Comparison of ENCODE assay signal across 8 cellular contexts in the genomic region with DNA sequence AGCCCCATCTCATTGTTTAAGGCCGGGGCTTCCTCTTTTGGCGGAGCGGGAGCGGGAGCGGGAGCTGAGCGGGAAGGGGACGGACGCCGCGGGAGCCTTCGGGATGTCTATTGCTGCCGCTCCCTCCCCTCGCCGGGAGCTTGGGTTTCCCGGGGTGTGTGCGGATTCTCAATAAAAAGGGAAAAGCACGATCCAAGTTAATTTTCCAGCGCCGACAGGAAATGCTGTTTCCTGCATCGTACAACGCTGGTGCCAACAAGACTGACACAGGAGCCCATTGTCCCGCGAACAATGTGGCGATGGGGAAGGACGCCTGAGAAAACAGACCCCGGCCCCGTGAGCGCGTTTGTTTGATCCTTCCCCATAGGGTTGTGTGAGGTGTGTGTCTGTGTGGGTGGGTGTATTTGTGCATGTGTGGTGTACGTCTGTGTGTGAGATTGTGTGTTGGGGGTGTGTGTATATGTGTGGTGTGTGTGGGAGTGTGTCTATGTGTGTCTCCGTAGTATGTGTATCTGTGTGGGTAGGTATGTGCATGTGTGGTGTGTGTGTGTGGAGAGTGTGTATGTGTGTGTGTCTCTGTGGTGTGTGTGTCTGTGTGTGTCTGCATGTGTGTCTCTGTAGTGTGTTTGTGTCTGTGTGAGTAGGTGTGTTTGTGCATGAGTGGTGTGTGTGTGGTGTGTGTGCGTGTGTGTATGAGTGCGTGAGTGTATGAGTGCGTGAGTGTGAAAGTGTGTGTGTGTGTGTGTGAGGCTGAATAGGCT. TPM values are rescaled to one million over a fixed set of nuclear protein-coding genes. Genes with fewer than 3 reads are reported as not detected.
DNase-seq lines count a peak whose midpoint lies in the region; ATAC-seq and TF ChIP-seq lines count a peak whose summit lies in the region.

No MANE protein-coding gene starts in this region.

- H3K27ac ChIP-seq in RWPE2 (ENCODE audit: poor library complexity, severe bottlenecking) (no peak overlapping the region), rectal smooth muscle tissue (ENCODE audit: low read depth, low read length) (no peak overlapping the region)
- H3K27ac ChIP-seq in CD4-positive, alpha-beta T cell (ENCODE audit: low read depth, low read length): no peak overlapping the region

- H3K36me3 Mint-ChIP-seq in CD4-positive, alpha-beta T cell (ENCODE audit: low read depth): no peaks in the 10 kb centered on the region

- TF ChIP-seq CTCF in RWPE2 (IDR thresholded peaks at IDR 0.05; ENCODE audit: poor library complexity, severe bottlenecking): no peak
- no peak for TF ChIP-seq CTCF in CD4-positive, alpha-beta T cell (IDR thresholded peaks at IDR 0.05)

- intact Hi-C loops in Right ventricle myocardium inferior (cut with DNase I): loop anchor here (5.0 kb wide), 1 partner anchor 209 kb away; no protein-coding TSS in a partner anchor
- intact Hi-C loops in CD4-positive, alpha-beta T cell (cut with DNase I, micrococcal nuclease): no loop called here

- peaks cover 44% of the 10 kb centered on the region for H3K27me3 ChIP-seq in RWPE2 (ENCODE audit: insufficient read depth, poor library complexity, severe bottlenecking)
- H3K27me3 ChIP-seq in rectal smooth muscle tissue (ENCODE audit: control insufficient read depth, insufficient read depth, low read length): peaks cover 14% of the 10 kb centered on the region
- peaks cover 65% of the 10 kb centered on the region for H3K27me3 ChIP-seq in CD4-positive, alpha-beta T cell (ENCODE audit: control insufficient read depth, insufficient read depth, low read length)

- no peak overlapping the region for H3K4me3 Mint-ChIP-seq in CD4-positive, alpha-beta T cell

- DNase-seq in RWPE2 (ENCODE audit: low spot score): no peak
- DNase-seq in Right ventricle myocardium inferior (ENCODE audit: missing footprints): peak; percentile 75
- no peak for DNase-seq in RKO (ENCODE audit: low spot score)
- no peak for DNase-seq in CD4-positive, alpha-beta T cell
- DNase-seq in activated T-cell treated with anti-CD3 and anti-CD28 coated beads, Interleukin-2, amount 50 U/mL, for 1 hour: no peak

- peaks cover 54% of the 10 kb centered on the region for H3K27me3 Mint-ChIP-seq in CD4-positive, alpha-beta T cell

- CTCF ChIA-PET in CD4-positive, alpha-beta T cell (lab: Charles Lee): no interaction called here

- H3K9me3 Mint-ChIP-seq in CD4-positive, alpha-beta T cell: no peaks in the 10 kb centered on the region

- H3K9me3 ChIP-seq in ES-I3 (ENCODE audit: control insufficient read depth, insufficient read depth, low read length) (peaks cover 3% of the 10 kb centered on the region; the same call in 1 of the 2 replicates), RWPE2 (ENCODE audit: severe bottlenecking) (no peaks in the 10 kb centered on the region)
- H3K9me3 ChIP-seq in CD4-positive, alpha-beta T cell (ENCODE audit: control insufficient read depth, low read length): peaks cover 5% of the 10 kb centered on the region

- H3K4me1 Mint-ChIP-seq in CD4-positive, alpha-beta T cell (ENCODE audit: low read depth): no peaks in the 10 kb centered on the region

- H3K4me3 ChIP-seq in RWPE2 (ENCODE audit: severe bottlenecking) (no peak overlapping the region), rectal smooth muscle tissue (ENCODE audit: low read length) (peak overlapping the region; percentile 53)

- no peaks in the 10 kb centered on the region for H3K36me3 ChIP-seq in ES-I3 (ENCODE audit: insufficient read depth, low read length)
- H3K36me3 ChIP-seq in RWPE2 (ENCODE audit: low read depth): no peaks in the 10 kb centered on the region
- no peaks in the 10 kb centered on the region for H3K36me3 ChIP-seq in rectal smooth muscle tissue (ENCODE audit: control insufficient read depth, insufficient read depth, low read length)

- H3K4me1 ChIP-seq in ES-I3 (ENCODE audit: insufficient read depth, low read length): peaks cover 9% of the 10 kb centered on the region
- no peaks in the 10 kb centered on the region for H3K4me1 ChIP-seq in RWPE2 (ENCODE audit: insufficient read depth, poor library complexity, severe bottlenecking)
- H3K4me1 ChIP-seq in rectal smooth muscle tissue (ENCODE audit: control insufficient read depth, insufficient read depth, low read length): peaks cover 3% of the 10 kb centered on the region

- H3K27ac Mint-ChIP-seq in CD4-positive, alpha-beta T cell: no peak overlapping the region

- POLR2A ChIA-PET in CD4-positive, alpha-beta T cell (lab: Charles Lee): no interaction called here

- ATAC-seq in RWPE2 (ENCODE audit: low read depth) (peak; percentile 46), Right ventricle myocardium inferior (peak; percentile 35), GM21717 (IDR thresholded peaks at IDR 0.05; ENCODE audit: unreplicated experiment) (no peak)
- ATAC-seq in CD4-positive, alpha-beta T cell (ENCODE audit: poor library complexity): no peak

- H3K9ac ChIP-seq in ES-I3 (ENCODE audit: low read depth, low read length) (peak overlapping the region; percentile 71), rectal smooth muscle tissue (ENCODE audit: low read length) (no peak overlapping the region)

RNA-seq across cellular contexts. Expression of a gene that starts 36.4 kb away (rescaled TPM):
- 41.0 TPM for total RNA-seq in Right ventricle myocardium inferior
- total RNA-seq in CD4-positive, alpha-beta T cell: 1 to 10 TPM; 1.1 to 1.2 TPM

Comparison
In these comparisons a context has a peak if more than half of its experiments do, and no peak if none do; other contexts are left out.
1. ATAC-seq: peak in RWPE2 (single experiment) and Right ventricle myocardium inferior (single experiment); none in GM21717 (single experiment) and CD4-positive, alpha-beta T cell (single experiment).
2. RNA of a gene that starts 36.4 kb away (total RNA-seq): 41.0 TPM in Right ventricle myocardium inferior (single experiment); 1.1 to 1.2 TPM in CD4-positive, alpha-beta T cell; every median in the first group is over 10 times any median in the second.